ENCODE assay signal across 17 cellular contexts in the genomic region with DNA sequence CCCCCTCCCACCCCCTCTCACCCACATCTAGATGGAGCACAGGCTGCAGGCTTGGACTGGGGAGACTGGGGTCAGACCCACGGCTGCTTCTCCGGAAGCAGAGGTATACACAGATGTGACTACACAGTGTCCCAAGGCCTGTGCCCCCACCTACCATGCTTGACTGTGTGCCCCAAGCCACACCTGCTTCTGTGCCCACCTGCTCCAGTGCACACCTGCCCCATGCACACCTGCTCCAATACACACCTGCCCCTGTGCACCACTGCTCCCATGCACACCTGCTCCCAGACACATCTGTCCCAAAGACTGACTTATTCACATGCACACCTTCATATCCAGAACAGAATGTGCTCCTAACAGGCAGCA. TPM values are rescaled to one million over a fixed set of nuclear protein-coding genes. Genes with fewer than 3 reads are reported as not detected.
"Had no signal": no experiment of that assay in that cellular context is flagged by ENCODE, and none has a peak within 500 bp of the region (broad histone marks: within the 10 kb centered on the region; RNA-seq: fewer than 3 reads in every experiment).

No MANE protein-coding gene starts in this region.

- H3K4me1 ChIP-seq: foreskin keratinocyte, uterus had no signal

- H3K9me3 ChIP-seq: thyroid gland, uterus had no signal

- H3K27me3 ChIP-seq: foreskin keratinocyte, thyroid gland, uterus had no signal

- ATAC-seq: effector memory CD8-positive, alpha-beta T cell; foreskin keratinocyte; naive thymus-derived CD4-positive, alpha-beta T cell; stimulated activated memory B cell treated with anti-CD40 and anti-IgM and Interleukin-4, amounts not matched to agents 10 μg/mL and 1 μg/mL and 100 μg/mL, for 72 hours; WTC11 had no signal

- H3K36me3 ChIP-seq: thyroid gland, uterus had no signal

- DNase-seq: activated CD4-positive, alpha-beta memory T cell treated with anti-CD3 and anti-CD28 coated beads, Interleukin-2, amount 10 ng/mL, durations not matched to agents 7 days and 5 days; activated CD4-positive, alpha-beta T cell treated with anti-CD3 and anti-CD28 coated beads for 4 hours; activated gamma-delta T cell; activated naive CD8-positive, alpha-beta T cell treated with anti-CD3 and anti-CD28 coated beads for 36 hours; activated T-cell treated with anti-CD3 and anti-CD28 coated beads, Interleukin-2, amount 50 U/mL, for 24 hours; amygdala; effector memory CD8-positive, alpha-beta T cell; foreskin keratinocyte; immature natural killer cell; naive thymus-derived CD4-positive, alpha-beta T cell; occipital lobe; stimulated activated CD4-positive, alpha-beta T cell treated with anti-CD3 and anti-CD28 coated beads, Interleukin-2, amount 100 ng/mL, for 48 hours; T-helper 2 cell; thyroid gland had no signal

- H3K27ac ChIP-seq: foreskin keratinocyte, thyroid gland, uterus had no signal

- H3K4me3 ChIP-seq: thyroid gland, uterus had no signal

RNA-seq across cellular contexts. Expression of a gene that starts 5.5 kb away (rescaled TPM):
- polyA plus RNA-seq: immature natural killer cell; naive thymus-derived CD4-positive, alpha-beta T cell had no signal
